Comparison of ENCODE assay signal across 8 cellular contexts in the genomic region with DNA sequence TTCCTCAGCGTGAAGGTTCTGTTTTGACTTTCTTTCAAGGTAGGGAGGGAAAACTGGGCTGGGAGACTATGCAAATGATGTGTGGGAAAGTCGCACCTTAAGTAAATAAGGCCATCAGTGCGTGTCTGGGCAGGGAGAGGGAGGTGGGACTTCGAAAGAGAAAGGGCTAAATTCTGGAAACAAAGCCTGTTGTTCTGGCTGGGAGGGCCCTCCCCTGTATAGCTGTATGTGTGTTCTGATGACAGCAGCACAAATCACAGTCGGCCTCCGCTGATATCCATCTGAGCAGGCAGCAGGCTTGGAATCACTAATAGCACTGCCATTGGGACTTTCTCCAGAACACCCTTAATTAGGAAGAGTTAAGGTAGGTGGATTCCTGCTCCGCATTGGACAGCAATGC. TPM values are rescaled to one million over a fixed set of nuclear protein-coding genes. Genes with fewer than 3 reads are reported as not detected.
DNase-seq lines count a peak whose midpoint lies in the region; ATAC-seq and TF ChIP-seq lines count a peak whose summit lies in the region.

No MANE protein-coding gene starts in this region.

- H3K9me3 ChIP-seq in BE2C (no peaks in the 10 kb centered on the region), T-helper 17 cell (ENCODE audit: control insufficient read depth, low read length, poor library complexity, severe bottlenecking) (no peaks in the 10 kb centered on the region)

- H3K27ac Mint-ChIP-seq in T-helper 17 cell: no peak overlapping the region

- H3K36me3 Mint-ChIP-seq in T-helper 17 cell (ENCODE audit: low read depth): no peaks in the 10 kb centered on the region

- no peak for TF ChIP-seq CTCF in BE2C (IDR thresholded peaks at IDR 0.05; ENCODE audit: low read depth, low read length)

- no peaks in the 10 kb centered on the region for H3K36me3 ChIP-seq in BE2C

- peaks cover 46% of the 10 kb centered on the region for H3K27me3 Mint-ChIP-seq in T-helper 17 cell

- peaks cover 19% of the 10 kb centered on the region for H3K4me1 ChIP-seq in BE2C

- no peaks in the 10 kb centered on the region for H3K27me3 ChIP-seq in BE2C

- H3K4me3 Mint-ChIP-seq in T-helper 17 cell: no peak overlapping the region

- ATAC-seq in GM21447 (IDR thresholded peaks at IDR 0.05; ENCODE audit: unreplicated experiment) (peak; percentile 83), T-helper 17 cell (no peak)

- H3K4me3 ChIP-seq in BE2C (ENCODE audit: low read depth, low read length): no peak overlapping the region

- DNase-seq in BE2C: peak; percentile 74
- DNase-seq in NCI-H526 treated with DMSO at 0.1 percent for 48 hours (lab: John Stamatoyannopoulos, UW): peak; percentile 96
- DNase-seq in left kidney (ENCODE audit: low read depth, low spot score): peak; percentile 73
- DNase-seq in activated CD4-positive, alpha-beta T cell treated with anti-CD3 and anti-CD28 coated beads, Interleukin-2, amount 50 U/mL, for 4 hours: no peak
- DNase-seq in mucosa of gallbladder (ENCODE audit: low spot score): no peak
- DNase-seq in T-helper 17 cell: no peak
- DNase-seq in HCEC 1CT: no peak

- no peaks in the 10 kb centered on the region for H3K4me1 Mint-ChIP-seq in T-helper 17 cell

RNA-seq across cellular contexts. Expression of a gene that starts 19.2 kb away (rescaled TPM):
- polyA plus RNA-seq in BE2C (2012; ENCODE audit: insufficient read depth, insufficient read length, low read depth): 0.25 TPM
- total RNA-seq in mucosa of gallbladder (36.8 TPM), T-helper 17 cell (1 to 10 TPM; 4.3 to 4.6 TPM)

Comparison
In these comparisons a context has a peak if more than half of its experiments do, and no peak if none do; other contexts are left out.
1. DNase-seq: peak in BE2C (single experiment), NCI-H526 treated with DMSO at 0.1 percent for 48 hours (single experiment) and left kidney (single experiment); none in activated CD4-positive, alpha-beta T cell treated with anti-CD3 and anti-CD28 coated beads, Interleukin-2, amount 50 U/mL, for 4 hours (0 of 2), mucosa of gallbladder (single experiment), T-helper 17 cell (0 of 3) and HCEC 1CT (single experiment).